Comparison of ENCODE assay signal across 8 cellular contexts in the genomic region with DNA sequence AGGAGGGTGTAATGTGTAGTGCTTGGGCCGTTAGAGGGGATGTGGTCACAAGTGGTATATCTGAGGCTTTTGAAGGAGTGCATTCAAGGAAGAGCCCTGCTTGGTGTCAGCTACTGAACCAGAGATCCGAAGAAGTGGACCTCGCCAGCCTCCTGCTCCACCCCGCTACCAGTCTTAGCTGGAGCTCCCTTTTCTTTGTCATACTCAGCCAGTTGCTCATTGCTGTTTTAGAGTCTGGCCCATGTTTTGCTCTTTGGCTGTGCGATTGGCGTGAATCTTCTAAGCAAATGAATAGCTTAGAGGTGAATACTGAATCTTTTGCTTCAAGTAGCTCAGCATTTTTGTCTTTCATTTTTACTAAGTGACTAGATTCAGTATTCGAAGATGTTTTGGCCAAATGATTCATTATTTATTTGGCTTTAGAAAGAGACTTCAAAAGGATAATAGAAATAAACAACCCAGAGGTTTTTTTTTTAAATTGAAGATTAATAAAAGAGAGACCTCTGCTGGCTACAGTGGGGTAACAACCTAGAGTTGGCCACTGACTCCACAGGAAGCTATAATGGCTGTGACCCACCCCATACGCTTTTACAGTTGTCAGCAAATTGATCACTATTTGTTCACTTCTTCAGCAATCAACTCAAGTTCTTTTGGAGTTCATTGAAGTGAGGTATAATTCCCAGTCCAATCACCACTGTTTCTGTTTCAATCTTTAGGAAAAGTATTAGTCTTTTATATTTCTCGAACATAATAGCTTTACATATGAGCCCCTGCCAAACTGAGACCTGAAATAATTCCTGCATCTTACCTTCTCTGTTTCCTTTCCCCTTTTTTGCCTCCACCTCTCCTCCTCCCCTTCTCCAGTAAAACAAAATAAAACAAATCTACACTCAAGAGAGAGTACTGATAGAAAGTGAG. TPM values are rescaled to one million over a fixed set of nuclear protein-coding genes. Genes with fewer than 3 reads are reported as not detected.
DNase-seq lines count a peak whose midpoint lies in the region; ATAC-seq and TF ChIP-seq lines count a peak whose summit lies in the region.

No MANE protein-coding gene starts in this region.

- no peaks in the 10 kb centered on the region for H3K36me3 Mint-ChIP-seq in glutamatergic neuron (ENCODE audit: unreplicated experiment)

- H3K4me3 Mint-ChIP-seq in glutamatergic neuron (ENCODE audit: unreplicated experiment), result no peak overlapping the region

- intact Hi-C loops in posterior vena cava (cut with DNase I), result no loop called here

- peak overlapping the region; percentile 28 for H3K4me3 ChIP-seq in AG09309 (ENCODE audit: control insufficient read depth, low read depth, low read length)

- H3K9me3 Mint-ChIP-seq in glutamatergic neuron (ENCODE audit: unreplicated experiment), result peaks cover 2% of the 10 kb centered on the region

- DNase-seq in AG09309 (ENCODE audit: low read depth) (no peak), NCI-H748 treated with DMSO at 0.1 percent for 48 hours (lab: John Stamatoyannopoulos, UW) (peak; percentile 11), glutamatergic neuron (no peak), renal cortical epithelial cell (ENCODE audit: low read depth) (peak; percentile 57), posterior vena cava (ENCODE audit: low spot score) (no peak)
- DNase-seq in activated naive CD4-positive, alpha-beta T cell treated with anti-CD3 and anti-CD28 coated beads, Interleukin-2, amount 50 U/mL, for 16 hours, result peak; percentile 24

- peaks cover 2% of the 10 kb centered on the region for H3K27me3 Mint-ChIP-seq in glutamatergic neuron (ENCODE audit: unreplicated experiment)

- H3K4me1 Mint-ChIP-seq in glutamatergic neuron (ENCODE audit: low read depth, unreplicated experiment), result no peaks in the 10 kb centered on the region

- ATAC-seq in GM18502 (IDR thresholded peaks at IDR 0.05; ENCODE audit: poor library complexity, unreplicated experiment) (peak; percentile 84), HG02973 (IDR thresholded peaks at IDR 0.05; ENCODE audit: unreplicated experiment) (peak; percentile 65)

- peak overlapping the region; percentile 22 for H3K27ac Mint-ChIP-seq in glutamatergic neuron (ENCODE audit: unreplicated experiment)

- TF ChIP-seq CTCF in AG09309 (IDR thresholded peaks at IDR 0.05; ENCODE audit: control insufficient read depth, insufficient read depth, low read depth, low read length, missing control alignments), result peak; percentile 52
- peak; percentile 52 for TF ChIP-seq CTCF in glutamatergic neuron (IDR thresholded peaks at IDR 0.05; ENCODE audit: partially characterized antibody, unreplicated experiment)

RNA-seq across cellular contexts. Expression of a gene that starts 19.9 kb away (rescaled TPM):
- total RNA-seq in glutamatergic neuron (ENCODE audit: unreplicated experiment) (36.0 TPM), renal cortical epithelial cell (22.7 and 24.5 TPM in 2 replicates), posterior vena cava (10 to 100 TPM; 27.5 to 33.1 TPM)

RNA-seq across cellular contexts. Expression of a gene that starts 41.0 kb away (rescaled TPM):
- 12.4 TPM for total RNA-seq in glutamatergic neuron (ENCODE audit: unreplicated experiment)
- 0.15 TPM in 1 of 2 replicates, not detected in the other for total RNA-seq in renal cortical epithelial cell
- not detected for total RNA-seq in posterior vena cava

RNA-seq across cellular contexts. Expression of a gene that starts 48.4 kb away (rescaled TPM):
- total RNA-seq in glutamatergic neuron (ENCODE audit: unreplicated experiment) (0.86 TPM), renal cortical epithelial cell (1.5 and 3.6 TPM in 2 replicates), posterior vena cava (10 to 100 TPM; 22.4 to 45.1 TPM)

Comparison
In these comparisons a context has a peak if more than half of its experiments do, and no peak if none do; other contexts are left out.
1. DNase-seq: peak in NCI-H748 treated with DMSO at 0.1 percent for 48 hours (single experiment), activated naive CD4-positive, alpha-beta T cell treated with anti-CD3 and anti-CD28 coated beads, Interleukin-2, amount 50 U/mL, for 16 hours (single experiment) and renal cortical epithelial cell (single experiment); none in AG09309 (single experiment), glutamatergic neuron (single experiment) and posterior vena cava (single experiment).
2. RNA of a gene that starts 41.0 kb away (total RNA-seq): 12.4 TPM in glutamatergic neuron (single experiment); not detected in posterior vena cava and 0.15 TPM in renal cortical epithelial cell; every median in the first group is over 10 times any median in the second.